ENCODE assay signal across 24 cellular contexts in the genomic region with DNA sequence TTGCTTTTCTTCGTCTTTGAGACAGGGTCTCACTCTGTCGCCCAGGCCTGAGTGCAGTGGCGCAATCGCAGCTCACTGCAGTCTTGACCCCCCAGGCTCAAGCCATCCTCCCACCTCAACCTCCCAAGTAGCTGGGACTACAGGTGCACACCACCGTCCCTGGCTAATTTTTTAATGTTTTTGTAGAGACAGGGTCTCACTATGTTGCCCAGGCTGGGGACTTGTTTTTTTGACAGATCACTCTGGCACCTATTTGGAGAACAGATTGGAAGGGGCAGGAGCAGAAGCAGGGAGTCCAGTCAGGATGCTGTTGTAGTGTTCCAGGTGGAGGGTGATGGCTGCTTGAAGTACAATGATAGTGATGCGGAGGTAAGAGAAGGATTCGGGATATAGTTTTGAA. TPM values are rescaled to one million over a fixed set of nuclear protein-coding genes. Genes with fewer than 3 reads are reported as not detected.
DNase-seq lines count a peak whose midpoint lies in the region; ATAC-seq, FAIRE-seq and TF ChIP-seq lines count a peak whose summit lies in the region.
"Had no signal": no experiment of that assay in that cellular context is flagged by ENCODE, and none has a peak within 500 bp of the region (broad histone marks: within the 10 kb centered on the region; RNA-seq: fewer than 3 reads in every experiment).

No MANE protein-coding gene starts in this region.

- FAIRE-seq in K562 (lab: Jason Lieb, UNC), result no peak
- FAIRE-seq: A549, GM12878 had no signal

- no peak overlapping the region for H2BK5ac ChIP-seq in mesenchymal stem cell (ENCODE audit: low read depth, low read length, poor library complexity, severe bottlenecking)

- no peak for TF ChIP-seq RAD21 in K562 (CRISPR knock-in tag; conservative IDR thresholded peaks at IDR 0.05 in 1 of 2, IDR thresholded peaks at IDR 0.05 in 1 of 2)

- H4K20me1 ChIP-seq in K562 (replicated peaks; ENCODE audit: control insufficient read depth, insufficient read depth, low read length), result no peaks in the 10 kb centered on the region
- H4K20me1 ChIP-seq: BLaER1 treated with 17β-estradiol and CSF1 and Interleukin-3, amounts not matched to agents 10 nM and 100 nM had no signal

- no peak overlapping the region for H4K8ac ChIP-seq in mesenchymal stem cell (ENCODE audit: low read length)

- TF ChIP-seq CTCF in HEK293 (tag by site-specific recombination; IDR thresholded peaks at IDR 0.05) (no peak), K562 (IDR thresholded peaks at IDR 0.05 in 2 of 3, conservative IDR thresholded peaks at IDR 0.05 in 1 of 3; ENCODE audit: insufficient read depth in 2 of 3, low read depth in 1 of 3, low read length in 3 of 3) (no peak), spleen (IDR thresholded peaks at IDR 0.05 in 8 of 11, conservative IDR thresholded peaks at IDR 0.05 in 3 of 11) (no peak), lower leg skin (IDR thresholded peaks at IDR 0.05) (no peak)

- H2BK15ac ChIP-seq in mesenchymal stem cell (ENCODE audit: low read depth, poor library complexity, severe bottlenecking), result no peak overlapping the region

- H3K9me3 ChIP-seq in HEK293 (ENCODE audit: control insufficient read depth, insufficient read depth, low read depth, low read length) (no peaks in the 10 kb centered on the region), K562 (replicated peaks; ENCODE audit: control insufficient read depth, insufficient read depth, low read depth, low read length) (no peaks in the 10 kb centered on the region), spleen (no peaks in the 10 kb centered on the region), mesenchymal stem cell (ENCODE audit: control insufficient read depth, low read length) (no peaks in the 10 kb centered on the region)
- H3K9me3 ChIP-seq: A549; BE2C; BLaER1 treated with 17β-estradiol and CSF1 and Interleukin-3, amounts not matched to agents 10 nM and 100 nM had no signal

- H2AFZ ChIP-seq in K562 (ENCODE audit: low read depth, low read length) (no peak overlapping the region), mesenchymal stem cell (ENCODE audit: low read depth, low read length) (no peak overlapping the region)
- H2AFZ ChIP-seq: GM23338 had no signal

- CTCF ChIA-PET in HEK293 (lab: Yijun Ruan, JAX) (no interaction called here), K562 (lab: Yijun Ruan, JAX; ENCODE audit: low intra/inter-chr PET ratio) (no interaction called here)

- H3K79me1 ChIP-seq in mesenchymal stem cell (replicated peaks; ENCODE audit: low read length, poor library complexity, severe bottlenecking), result no peaks in the 10 kb centered on the region

- ATAC-seq in K562, result no peak
- no peak for ATAC-seq in GM18861 (IDR thresholded peaks at IDR 0.05; ENCODE audit: unreplicated experiment)
- ATAC-seq: A549, GM12878, GM23338, HCT116 had no signal

- H3K4me1 ChIP-seq in HEK293 (ENCODE audit: control insufficient read depth, insufficient read depth, low read length) (no peaks in the 10 kb centered on the region), K562 (replicated peaks in 1 of 2; ENCODE audit: control insufficient read depth in 2 of 2, insufficient read depth in 2 of 2, low read length in 2 of 2) (no peaks in the 10 kb centered on the region), spleen (no peaks in the 10 kb centered on the region), mesenchymal stem cell (ENCODE audit: control insufficient read depth, insufficient read depth, low read depth, low read length) (peaks cover 2% of the 10 kb centered on the region)
- H3K4me1 ChIP-seq: BE2C; BLaER1 treated with 17β-estradiol and CSF1 and Interleukin-3, amounts not matched to agents 10 nM and 100 nM had no signal

- no peak for TF ChIP-seq POLR2A in K562 (conservative IDR thresholded peaks at IDR 0.05)
- no peak for TF ChIP-seq POLR2A in spleen (IDR thresholded peaks at IDR 0.05)
- TF ChIP-seq POLR2A in lower leg skin (IDR thresholded peaks at IDR 0.05), result no peak

- H2BK120ac ChIP-seq in mesenchymal stem cell (ENCODE audit: low read depth, low read length), result no peak overlapping the region

- in situ Hi-C loops in K562 (cut with MboI), result no loop called here

- no peak overlapping the region for H3K14ac ChIP-seq in mesenchymal stem cell (ENCODE audit: low read length in 2 of 2)

- H3K79me2 ChIP-seq in K562 (ENCODE audit: control insufficient read depth, insufficient read depth, low read length), result no peaks in the 10 kb centered on the region

- H4K91ac ChIP-seq in mesenchymal stem cell (ENCODE audit: low read length), result no peak overlapping the region

- no peak overlapping the region for H3K9ac ChIP-seq in K562 (ENCODE audit: insufficient read depth in 1 of 2, low read depth in 2 of 2, low read length in 2 of 2)
- no peak overlapping the region for H3K9ac ChIP-seq in mesenchymal stem cell (ENCODE audit: low read length)
- H3K9ac ChIP-seq: BLaER1 treated with 17β-estradiol and CSF1 and Interleukin-3, amounts not matched to agents 10 nM and 100 nM had no signal

- no peak overlapping the region for H2BK12ac ChIP-seq in mesenchymal stem cell (ENCODE audit: low read length in 2 of 2)

- no peak overlapping the region for H3K23ac ChIP-seq in mesenchymal stem cell (ENCODE audit: low read length in 2 of 2)

- 14% methylated on average over 7 of the region's 7 CpGs for WGBS in K562 (ENCODE audit: insufficient coverage, low coverage, missing lambda C conversion rate)
- 89 to 96% (median 93%) methylated on average over 7 of the region's 7 CpGs for WGBS in spleen, 5 donors
- 93 to 94% methylated on average over 7 of the region's 7 CpGs for WGBS in lower leg skin, 2 donors
- 97% methylated on average over 7 of the region's 7 CpGs for WGBS in mesenchymal stem cell

- H3K18ac ChIP-seq in mesenchymal stem cell (ENCODE audit: low read depth in 1 of 2, low read length in 2 of 2), result no peak overlapping the region

- POLR2A ChIA-PET in HEK293 (lab: Yijun Ruan, JAX), result interaction anchor here (4.6 kb wide), 1 partner anchor 13 kb away, joined by 27 read pairs; the partner anchor contains the start of gene KDM4A
- POLR2A ChIA-PET in K562 (lab: Yijun Ruan, JAX), result interaction anchor here (1.7 to 3.1 kb wide), 2 partner anchors 8 to 13 kb away, joined by 6 to 21 read pairs; partner anchors contain the start of gene KDM4A

- H3K4ac ChIP-seq in mesenchymal stem cell (ENCODE audit: low read depth in 1 of 2, low read length in 2 of 2), result no peak overlapping the region

- no peak for TF ChIP-seq EP300 in K562 (IDR thresholded peaks at IDR 0.05; ENCODE audit: low read length)

- intact Hi-C loops in K562 (cut with micrococcal nuclease), result no loop called here
- intact Hi-C loops in spleen (cut with DNase I; ENCODE audit: low total_unique reads), result no loop called here
- intact Hi-C loops in lower leg skin (cut with DNase I; ENCODE audit: low total_unique reads), result no loop called here

- H3K27ac ChIP-seq in HEK293 (ENCODE audit: extremely low read depth, low read depth, low read length) (no peak overlapping the region), K562 (ENCODE audit: extremely low read depth, low read depth, low read length) (no peak overlapping the region), spleen (no peak overlapping the region), mesenchymal stem cell (ENCODE audit: low read length, poor library complexity, severe bottlenecking) (no peak overlapping the region)
- H3K27ac ChIP-seq: A549; BLaER1 treated with 17β-estradiol and CSF1 and Interleukin-3, amounts not matched to agents 10 nM and 100 nM had no signal

- no peaks in the 10 kb centered on the region for H3K36me3 ChIP-seq in HEK293 (ENCODE audit: control insufficient read depth in 2 of 2, insufficient read depth in 1 of 2, low read length in 2 of 2)
- H3K36me3 ChIP-seq in K562 (ENCODE audit: control insufficient read depth, insufficient read depth, low read length), result no peaks in the 10 kb centered on the region
- H3K36me3 ChIP-seq in spleen, result no peaks in the 10 kb centered on the region
- H3K36me3 ChIP-seq in mesenchymal stem cell (ENCODE audit: control insufficient read depth in 1 of 2, insufficient read depth in 2 of 2, low read depth in 1 of 2, low read length in 2 of 2), result no peaks in the 10 kb centered on the region
- H3K36me3 ChIP-seq: BE2C; BLaER1 treated with 17β-estradiol and CSF1 and Interleukin-3, amounts not matched to agents 10 nM and 100 nM had no signal

- DNase-seq in K562 (ENCODE audit: extremely low read depth in 1 of 4, low spot score in 3 of 4), result no peak
- peak; percentile 22 for DNase-seq in spleen
- DNase-seq in lower leg skin (ENCODE audit: low spot score in 2 of 2), result no peak
- no peak for DNase-seq in mesenchymal stem cell
- DNase-seq: 8988T; ACHN; AML-193; BE2C; Calu3; CD4-positive, alpha-beta T cell; CD8-positive, alpha-beta memory T cell; DMS153; DMS79; EL; GDM1; H9; HFFc6 had no signal

- H3K9me1 ChIP-seq in K562 (ENCODE audit: control insufficient read depth, insufficient read depth, low read length), result no peaks in the 10 kb centered on the region

- H2AK5ac ChIP-seq in mesenchymal stem cell (ENCODE audit: low read length, severe bottlenecking), result no peak overlapping the region

- H3K27me3 ChIP-seq in K562 (ENCODE audit: control insufficient read depth in 2 of 2, insufficient read depth in 2 of 2, low read length in 2 of 2) (peaks cover 27 to 48% of the 10 kb centered on the region in 2 experiments), spleen (replicated peaks in 1 of 7) (no peaks in the 10 kb centered on the region), mesenchymal stem cell (ENCODE audit: control insufficient read depth in 1 of 2, insufficient read depth in 1 of 2, low read length in 2 of 2) (peaks cover 0 to 9% of the 10 kb centered on the region in 2 experiments)
- H3K27me3 ChIP-seq: BE2C; BLaER1 treated with 17β-estradiol and CSF1 and Interleukin-3, amounts not matched to agents 10 nM and 100 nM had no signal

- H3K4me3 ChIP-seq in HEK293 (ENCODE audit: low read depth, low read length) (no peak overlapping the region), K562 (no peak overlapping the region), spleen (no peak overlapping the region), lower leg skin (ENCODE audit: low read depth, poor library complexity, severe bottlenecking) (no peak overlapping the region), mesenchymal stem cell (ENCODE audit: insufficient read depth in 1 of 2, low read depth in 1 of 2, low read length in 2 of 2) (no peak overlapping the region)
- H3K4me3 ChIP-seq: A549; BLaER1 treated with 17β-estradiol and CSF1 and Interleukin-3, amounts not matched to agents 10 nM and 100 nM; GM12878; GM23338 had no signal

- BruUV-seq in K562 (replicated peaks; lab: Mats Ljungman, UMichigan), result no TSS peak

- H3K4me2 ChIP-seq in K562 (ENCODE audit: insufficient read depth, low read length), result no peak overlapping the region
- no peak overlapping the region for H3K4me2 ChIP-seq in mesenchymal stem cell (ENCODE audit: low read length, poor library complexity, severe bottlenecking)
- H3K4me2 ChIP-seq: A549; BLaER1 treated with 17β-estradiol and CSF1 and Interleukin-3, amounts not matched to agents 10 nM and 100 nM; GM23338 had no signal

RNA-seq across cellular contexts. Expression of gene KDM4A, which starts 12.7 kb away (rescaled TPM):
- total RNA-seq in K562 (2011; cell fraction: chromatin; rRNA removed; ENCODE audit: low replicate concordance), result 118 and 126 TPM in 2 replicates
- 43.2 and 43.6 TPM in 2 replicates for total RNA-seq in K562 (2011; cell fraction: nucleolus; rRNA removed)
- 47.6 and 48.7 TPM in 2 replicates for total RNA-seq in K562 (2011; cell fraction: nucleoplasm; rRNA removed)
- total RNA-seq in K562 (2014; rRNA removed), result 15.6 and 16.0 TPM in 2 replicates
- 17.6 and 21.2 TPM in 2 replicates for total RNA-seq in K562 (2014; rRNA removed; fragmentation: Illumina TruSeq; extraction: Trizol)
- 13.1 and 14.3 TPM in 2 replicates for total RNA-seq in K562 (2015; rRNA removed; fragmentation: Illumina TruSeq; extraction: Trizol)
- total RNA-seq in K562 (2021), result 27.3 and 33.6 TPM in 2 replicates
- polyA plus RNA-seq in K562 (2011; rRNA removed), result 12.5 and 20.8 TPM in 2 replicates
- polyA plus RNA-seq in K562 (2011; cell fraction: cytosol; rRNA removed), result 5.4 and 12.3 TPM in 2 replicates
- polyA plus RNA-seq in K562 (2011; cell fraction: nucleus; rRNA removed), result 18.6 and 24.1 TPM in 2 replicates
- 17.2 and 34.3 TPM in 2 replicates for polyA plus RNA-seq in K562 (2012)
- polyA plus RNA-seq in K562 (2014; fragmentation: Illumina TruSeq; extraction: Trizol), result 24.9 and 26.4 TPM in 2 replicates
- 10 to 100 TPM in 1 of 2 experiments, 1 to 10 TPM in 1; 3.6 to 12.1 TPM for polyA plus RNA-seq in K562 (2014; fragmentation: Nextera tagmentation; extraction: Ambion mirVana)
- 13.5 and 14.2 TPM in 2 replicates for polyA plus RNA-seq in K562 (2014; rRNA removed)
- polyA minus RNA-seq in K562 (2011; rRNA and poly(A)+ RNA removed), result 26.9 and 40.0 TPM in 2 replicates
- 11.4 and 12.3 TPM in 2 replicates for polyA minus RNA-seq in K562 (2011; cell fraction: cytosol; rRNA and poly(A)+ RNA removed)
- 8.6 and 19.7 TPM in 2 replicates for polyA minus RNA-seq in K562 (2011; cell fraction: nucleus; rRNA and poly(A)+ RNA removed)
- total RNA-seq in spleen, result 10 to 100 TPM; 36.9 to 58.5 (median 41.3) TPM
- 10 to 100 TPM in 1 of 3 donors, 1 to 10 TPM in 2; 7.8 to 12.2 (median 8.3) TPM for polyA plus RNA-seq in spleen
- total RNA-seq in lower leg skin, result 10 to 100 TPM; 28.9 to 53.5 (median 37.6) TPM
- 22.4 TPM for polyA plus RNA-seq in mesenchymal stem cell (2013, experiment 1 of 2)
- polyA plus RNA-seq in mesenchymal stem cell (2013, experiment 2 of 2), result 21.9 TPM

Comparison
In these comparisons a context has a peak if more than half of its experiments do, and no peak if none do; other contexts are left out.
1. Of the 44 proteins assayed by ChIP-seq in both K562 and HEK293: peak only in K562: none; only in HEK293: none; in both: ZNF121; in neither: 43.